22 cellular contexts compared by ENCODE assay signal in the genomic region with DNA sequence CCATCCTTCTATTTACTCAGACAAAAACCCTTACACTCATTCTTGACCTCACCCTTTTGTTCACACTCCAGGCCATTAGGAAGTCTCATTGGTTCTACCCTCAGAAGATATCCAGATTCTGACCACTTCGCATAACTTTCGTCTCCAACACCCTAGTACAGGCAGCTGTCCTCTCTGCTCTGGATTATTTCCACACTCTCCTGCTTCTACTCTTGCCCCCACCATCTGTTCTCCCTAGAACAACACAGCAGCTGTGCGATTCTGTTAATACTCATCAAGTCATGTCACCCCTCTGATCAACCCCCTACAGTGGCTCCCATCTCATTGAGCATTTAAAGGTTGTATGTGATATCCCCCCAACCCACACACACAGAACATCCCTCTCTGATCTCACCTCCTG. TPM values are rescaled to one million over a fixed set of nuclear protein-coding genes. Genes with fewer than 3 reads are reported as not detected.
"Had no signal": no experiment of that assay in that cellular context is flagged by ENCODE, and none has a peak within 500 bp of the region (broad histone marks: within the 10 kb centered on the region; RNA-seq: fewer than 3 reads in every experiment).

No MANE protein-coding gene starts in this region.

- ATAC-seq: left colon; left lung; lower lobe of right lung; naive thymus-derived CD4-positive, alpha-beta T cell; right lobe of liver; stimulated activated naive B cell treated with anti-CD40 and anti-IgM and Interleukin-4, amounts not matched to agents 10 μg/mL and 1 μg/mL and 100 μg/mL, for 72 hours; stimulated activated naive CD8-positive, alpha-beta T cell treated with anti-CD3 and anti-CD28 coated beads, Interleukin-15, Interleukin-2, amounts not matched to agents 100 U/mL and 50 U/mL, for 24 hours had no signal

- DNase-seq: hypothalamus; immature natural killer cell; kidney; left colon; left lung; lower lobe of right lung; mammary epithelial cell; mesenchymal stem cell; naive thymus-derived CD4-positive, alpha-beta T cell; ovary; right lobe of liver; stimulated activated CD4-positive, alpha-beta T cell treated with anti-CD3 and anti-CD28 coated beads, Interleukin-12 subunit alpha, Interleukin-12 subunit beta, amount 100 ng/mL, for 4 hours; stimulated activated CD4-positive, alpha-beta T cell treated with anti-CD3 and anti-CD28 coated beads, Interleukin-15, amount 100 ng/mL, for 24 hours; stimulated activated CD4-positive, alpha-beta T cell treated with anti-CD3 and anti-CD28 coated beads, Interleukin-2, amount 100 ng/mL, for 24 hours; stimulated activated CD4-positive, alpha-beta T cell treated with anti-CD3 and anti-CD28 coated beads, Interleukin-4, amount 100 ng/mL, for 1 hour; stimulated activated naive B cell treated with anti-CD40 and anti-IgM and Interleukin-4, amounts not matched to agents 10 μg/mL and 1 μg/mL and 100 μg/mL, for 72 hours; stimulated activated naive CD8-positive, alpha-beta T cell treated with anti-CD3 and anti-CD28 coated beads, Interleukin-15, Interleukin-2, amounts not matched to agents 100 U/mL and 50 U/mL, for 24 hours; stomach; testis; thyroid gland; transverse colon; upper lobe of left lung had no signal

RNA-seq across cellular contexts. Expression of gene TRIL, which starts 15.5 kb away (rescaled TPM):
- polyA plus RNA-seq: immature natural killer cell; naive thymus-derived CD4-positive, alpha-beta T cell had no signal
